ENCODE assay signal across 5 cellular contexts in genomic region chr9:97124256-97124655, GRCh38.
"Had no signal": no experiment of that assay in that cellular context is flagged by ENCODE, and none has a peak within 500 bp of the region (broad histone marks: within the 10 kb centered on the region; RNA-seq: fewer than 3 reads in every experiment).

No MANE protein-coding gene starts in this region.

- DNase-seq: GOT3, H7, HCEC 1CT, IMR-90 had no signal

- H3K4me3 ChIP-seq: K562 had no signal

- ATAC-seq: K562 had no signal
